9 cellular contexts compared by ENCODE assay signal in the genomic region with DNA sequence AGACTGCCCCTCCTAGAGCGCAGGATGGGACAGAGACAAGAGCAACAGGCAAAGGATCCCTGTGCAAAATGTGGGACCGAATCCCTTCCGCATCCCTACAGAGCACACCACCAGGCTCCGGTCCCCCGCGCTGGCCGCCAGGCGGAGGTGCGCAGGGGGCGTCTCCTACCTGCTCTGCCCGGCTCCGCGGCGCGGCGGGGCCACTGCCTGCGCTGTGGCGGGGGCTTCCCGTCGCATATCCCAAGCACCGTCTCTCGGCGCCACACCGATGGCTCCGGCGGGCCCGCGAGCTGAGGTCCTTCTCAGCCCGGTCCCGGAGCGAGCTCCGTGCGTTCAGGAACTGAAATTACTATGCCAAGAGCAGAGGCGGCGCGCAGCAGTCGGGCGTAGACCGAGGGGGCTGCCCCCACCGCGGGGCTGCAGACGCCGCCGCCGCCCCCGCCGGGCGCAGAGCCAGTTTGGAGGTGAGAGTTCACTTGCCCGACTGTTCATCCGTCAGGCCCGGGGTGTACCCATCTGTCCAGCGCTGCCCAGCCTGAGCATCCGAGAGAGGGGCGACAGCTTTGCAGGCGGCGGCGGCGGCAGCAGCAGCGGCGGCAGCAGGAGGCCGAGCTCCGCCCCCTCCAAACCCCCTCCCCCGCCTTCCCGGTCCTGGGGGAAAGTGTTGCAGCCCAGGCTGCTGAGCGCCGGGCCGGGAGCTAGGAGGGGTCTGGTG. TPM values are rescaled to one million over a fixed set of nuclear protein-coding genes. Genes with fewer than 3 reads are reported as not detected.
DNase-seq lines count a peak whose midpoint lies in the region; TF ChIP-seq lines count a peak whose summit lies in the region.
"Had no signal": no experiment of that assay in that cellular context is flagged by ENCODE, and none has a peak within 500 bp of the region (broad histone marks: within the 10 kb centered on the region; RNA-seq: fewer than 3 reads in every experiment).

A gene (minus strand): TSS at position 355 of the 715 bp plus-strand sequence. CDS start 57,690 bp downstream, outside the sequence.

- H3K27ac ChIP-seq in GM23248 (no peak within 1 kb of the TSS), coronary artery (peak within 1 kb of the TSS in 1 of 2 donors; percentile 61)

- H3K79me2 ChIP-seq in GM23248 (ENCODE audit: insufficient read depth) = no peaks in the 10 kb centered on the region

- H3K9me3 ChIP-seq in GM23248 (ENCODE audit: low read depth) = no peaks in the 10 kb centered on the region

- peak within 1 kb of the TSS; percentile 55 for H3K9ac ChIP-seq in GM23248

- peak within 1 kb of the TSS; percentile 91 for H3K4me2 ChIP-seq in GM23248 (ENCODE audit: unreplicated experiment)

- H3K4me3 ChIP-seq in GM23248 (peak within 1 kb of the TSS; percentile 81), coronary artery (peak within 1 kb of the TSS; percentile 74), lower leg skin (ENCODE audit: low read depth, poor library complexity, severe bottlenecking) (peak within 1 kb of the TSS; percentile 43)

- 4% methylated on average over 44 to 54 of the region's 67 CpGs for WGBS in GM23248 (ENCODE audit: low coverage in 1 of 2, low lambda C conversion rate in 2 of 2, missing lambda C conversion rate in 2 of 2), 2 experiments
- WGBS in lower leg skin, 2 donors = 1 to 3% methylated on average over 15 to 53 of the region's 67 CpGs

- DNase-seq in DMS 273 treated with DMSO at 0.1 percent for 48 hours (lab: John Stamatoyannopoulos, UW) (peak; percentile 91), GM23248 (peak; percentile 70), NCI-H1105 treated with DMSO at 0.1 percent for 48 hours (lab: John Stamatoyannopoulos, UW) (peak; percentile 45), coronary artery (ENCODE audit: low spot score) (no peak), lower leg skin (ENCODE audit: low spot score in 2 of 2) (peak in 1 of 2 donors; percentile 89), midbrain (lab: John Stamatoyannopoulos, UW) (no peak)
- DNase-seq in activated CD4-positive, alpha-beta T cell treated with anti-CD3 and anti-CD28 coated beads for 48 hours = peak; percentile 74
- DNase-seq in stimulated activated CD4-positive, alpha-beta T cell treated with anti-CD3 and anti-CD28 coated beads, Interleukin-4, amount 100 ng/mL, for 48 hours (ENCODE audit: low read depth in 2 of 2) = peak; percentile 52 to 53

- no peak for TF ChIP-seq POLR2A in lower leg skin (IDR thresholded peaks at IDR 0.05)

- H2AFZ ChIP-seq in GM23248 = peak within 1 kb of the TSS; percentile 82

- no peaks in the 10 kb centered on the region for H3K9me2 ChIP-seq in GM23248 (ENCODE audit: insufficient read depth)

- peaks cover 4% of the 10 kb centered on the region; the same call in 1 of the 2 replicates for H3K27me3 ChIP-seq in GM23248 (replicated peaks; ENCODE audit: insufficient read depth)

- no peak for TF ChIP-seq CTCF in coronary artery (IDR thresholded peaks at IDR 0.05)
- TF ChIP-seq CTCF in lower leg skin (IDR thresholded peaks at IDR 0.05) = no peak

- peaks cover 9% of the 10 kb centered on the region for H3K4me1 ChIP-seq in GM23248 (ENCODE audit: insufficient read depth)

- intact Hi-C loops in lower leg skin (cut with DNase I; ENCODE audit: low total_unique reads) = no loop called here

- peaks cover 5% of the 10 kb centered on the region; the same call in 1 of the 2 replicates for H3F3A ChIP-seq in GM23248 (ENCODE audit: insufficient read depth)

- in situ Hi-C loops in GM23248 (cut with MboI) = no loop called here

- no peaks in the 10 kb centered on the region for H3K36me3 ChIP-seq in GM23248 (ENCODE audit: low read depth)

- no peaks in the 10 kb centered on the region for H4K20me1 ChIP-seq in GM23248 (ENCODE audit: insufficient read depth)

RNA-seq across cellular contexts. Expression of the gene that starts here (rescaled TPM):
- not detected in 2 replicates for total RNA-seq in GM23248 (2014; rRNA removed; shearing (Covaris generic))
- 0.01 and 0.05 TPM in 2 replicates for polyA plus RNA-seq in GM23248 (2016; fragmentation: Nextera tagmentation; extraction: Ambion mirVana)
- 1 to 10 TPM; 1.5 to 3.3 (median 1.8) TPM for total RNA-seq in lower leg skin
- total RNA-seq: RPMI7951 had no signal

Comparison
In these comparisons a context has a peak if more than half of its experiments do, and no peak if none do; other contexts are left out.
1. Peak in DNase-seq, H3K4me3 ChIP-seq, H3K9ac ChIP-seq and H3K4me2 ChIP-seq in GM23248; RNA of the gene not detected or under 1 TPM.
2. DNase-seq: peak in DMS 273 treated with DMSO at 0.1 percent for 48 hours (single experiment), NCI-H1105 treated with DMSO at 0.1 percent for 48 hours (single experiment), activated CD4-positive, alpha-beta T cell treated with anti-CD3 and anti-CD28 coated beads for 48 hours (single experiment) and stimulated activated CD4-positive, alpha-beta T cell treated with anti-CD3 and anti-CD28 coated beads, Interleukin-4, amount 100 ng/mL, for 48 hours (2 of 2); none in coronary artery (single experiment) and midbrain (single experiment).
3. Peak in every context shown above with its lines, with median percentiles within 50 percentile points of each other: H3K4me3 ChIP-seq.